14 cellular contexts compared by ENCODE assay signal in the genomic region with DNA sequence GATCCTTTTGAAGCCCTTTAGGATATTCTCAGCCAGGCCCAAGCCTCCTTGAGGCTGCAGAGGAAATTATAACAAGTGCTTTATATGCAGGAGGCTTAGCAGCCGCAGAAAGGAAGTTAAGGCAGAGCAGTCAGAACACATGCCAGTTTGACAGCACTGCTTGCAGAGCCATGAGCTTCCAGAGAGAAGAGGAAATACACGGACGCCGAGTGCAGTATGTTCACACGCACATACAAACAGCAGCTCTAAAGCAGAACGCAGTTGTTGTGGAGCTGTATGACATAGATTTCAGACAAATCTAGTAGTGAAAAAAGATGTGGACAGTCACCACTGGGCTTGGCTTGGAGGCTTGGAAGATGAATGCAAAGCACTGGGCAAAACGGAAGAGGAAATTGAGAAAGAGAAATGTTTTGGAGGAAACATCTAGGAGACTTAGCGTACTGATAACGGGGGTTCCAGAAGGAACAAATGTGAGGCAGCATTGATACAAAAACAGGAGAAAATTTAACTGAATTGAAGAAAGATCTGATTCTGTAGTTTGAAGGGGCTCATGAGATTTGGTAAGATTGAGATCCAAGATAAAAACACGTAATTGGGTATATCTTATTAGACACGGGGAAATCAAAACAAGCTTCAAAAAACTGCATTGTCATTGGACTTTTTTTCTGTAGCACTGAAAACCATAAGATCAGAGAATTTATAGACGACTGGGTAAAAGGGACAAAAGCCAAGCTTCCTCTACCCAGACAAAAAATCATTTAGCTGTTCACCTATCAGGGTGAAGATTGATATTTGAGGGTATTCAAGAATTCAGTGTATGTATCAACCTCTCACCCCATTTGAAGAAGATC. TPM values are rescaled to one million over a fixed set of nuclear protein-coding genes. Genes with fewer than 3 reads are reported as not detected.
DNase-seq lines count a peak whose midpoint lies in the region; ATAC-seq and TF ChIP-seq lines count a peak whose summit lies in the region.
"Had no signal": no experiment of that assay in that cellular context is flagged by ENCODE, and none has a peak within 500 bp of the region (broad histone marks: within the 10 kb centered on the region; RNA-seq: fewer than 3 reads in every experiment).

No MANE protein-coding gene starts in this region.

- peaks cover 40% of the 10 kb centered on the region for H3K4me1 Mint-ChIP-seq in CD14-positive monocyte

- peaks cover 62 to 68% of the 10 kb centered on the region in 2 donors for H3K36me3 Mint-ChIP-seq in CD14-positive monocyte

- H3K4me3 Mint-ChIP-seq in CD14-positive monocyte: peak overlapping the region; percentile 73 to 90

- TF ChIP-seq CTCF in CD14-positive monocyte (IDR thresholded peaks at IDR 0.05): no peak

- no peaks in the 10 kb centered on the region for H3K9me3 Mint-ChIP-seq in CD14-positive monocyte

- ATAC-seq in HG03095 (IDR thresholded peaks at IDR 0.05; ENCODE audit: unreplicated experiment): no peak
- ATAC-seq: gastroesophageal sphincter had no signal

- DNase-seq in CD14-positive monocyte (ENCODE audit: low spot score) (peak; percentile 57), KG1 (lab: John Stamatoyannopoulos, UW) (peak; percentile 39), amniotic epithelial cell (ENCODE audit: low read depth) (peak; percentile 15), lung microvascular endothelial cell (ENCODE audit: low read depth in 2 of 2) (peak; percentile 69 to 74), GM19240 (ENCODE audit: insufficient read length, low spot score) (no peak), dedifferentiated amniotic fluid mesenchymal stem cell (ENCODE audit: extremely low spot score) (no peak)
- no peak for DNase-seq in stimulated activated CD4-positive, alpha-beta T cell treated with anti-CD3 and anti-CD28 coated beads, Interleukin-4, amount 100 ng/mL, for 24 hours
- DNase-seq: activated CD4-positive, CD25-positive, alpha-beta regulatory T cell; brain microvascular endothelial cell; HCEC 1CT; NCI-H510A had no signal

- intact Hi-C loops in CD14-positive monocyte (cut with micrococcal nuclease): loop anchor here (2.0 to 10.0 kb wide), 2 partner anchors 69 to 167 kb away; a partner anchor contains a TSS

- no peaks in the 10 kb centered on the region for H3K27me3 Mint-ChIP-seq in CD14-positive monocyte (ENCODE audit: low read depth in 3 of 3)

- peak overlapping the region; percentile 79 to 94 (median 83) for H3K27ac Mint-ChIP-seq in CD14-positive monocyte

RNA-seq across cellular contexts. Expression of a gene that starts 19.6 kb away (rescaled TPM):
- polyA plus RNA-seq in CD14-positive monocyte: 1 to 10 TPM; 1.9 to 2.1 TPM
- total RNA-seq in lung microvascular endothelial cell: 1.1 and 1.4 TPM in 2 replicates
- total RNA-seq: HT-29 had no signal

Comparison
In these comparisons a context has a peak if more than half of its experiments do, and no peak if none do; other contexts are left out.
1. DNase-seq: peak in CD14-positive monocyte (single experiment), KG1 (single experiment), amniotic epithelial cell (single experiment) and lung microvascular endothelial cell (2 of 2); none in GM19240 (single experiment), stimulated activated CD4-positive, alpha-beta T cell treated with anti-CD3 and anti-CD28 coated beads, Interleukin-4, amount 100 ng/mL, for 24 hours (single experiment) and dedifferentiated amniotic fluid mesenchymal stem cell (single experiment).